ENCODE assay signal across 26 cellular contexts in genomic region chr3:28218071-28218916, GRCh38. TPM values are rescaled to one million over a fixed set of nuclear protein-coding genes. Genes with fewer than 3 reads are reported as not detected.
DNase-seq lines count a peak whose midpoint lies in the region; ATAC-seq and TF ChIP-seq lines count a peak whose summit lies in the region.
"Had no signal": no experiment of that assay in that cellular context is flagged by ENCODE, and none has a peak within 500 bp of the region (broad histone marks: within the 10 kb centered on the region; RNA-seq: fewer than 3 reads in every experiment).

No MANE protein-coding gene starts in this region.

- no peak overlapping the region for H3K27ac ChIP-seq in vagina
- H3K27ac ChIP-seq: ascending aorta, dorsolateral prefrontal cortex, left lung, prostate gland, stomach had no signal

- no peaks in the 10 kb centered on the region for H3K36me3 ChIP-seq in vagina
- H3K36me3 ChIP-seq: ascending aorta, left lung, prostate gland, stomach had no signal

- intact Hi-C loops in activated CD4-positive, alpha-beta T cell treated with anti-CD3 and anti-CD28 coated beads for 36 hours (cut with DNase I, micrococcal nuclease), result no loop called here
- intact Hi-C loops in vagina (cut with DNase I), result no loop called here

- peaks cover 2% of the 10 kb centered on the region for H3K27me3 Mint-ChIP-seq in activated CD4-positive, alpha-beta T cell treated with anti-CD3 and anti-CD28 coated beads for 36 hours
- no peaks in the 10 kb centered on the region for H3K27me3 Mint-ChIP-seq in activated CD4-positive, alpha-beta T cell treated with anti-CD3 and anti-CD28 coated beads, Interleukin-2, amount 10 ng/mL, durations not matched to agents 7 days and 5 days
- no peaks in the 10 kb centered on the region for H3K27me3 Mint-ChIP-seq in effector memory CD8-positive, alpha-beta T cell
- H3K27me3 Mint-ChIP-seq: type B pancreatic cell had no signal

- no peak overlapping the region for H3K4me3 Mint-ChIP-seq in activated CD4-positive, alpha-beta T cell treated with anti-CD3 and anti-CD28 coated beads for 36 hours
- H3K4me3 Mint-ChIP-seq in activated CD4-positive, alpha-beta T cell treated with anti-CD3 and anti-CD28 coated beads, Interleukin-2, amount 10 ng/mL, durations not matched to agents 7 days and 5 days, result no peak overlapping the region
- H3K4me3 Mint-ChIP-seq in effector memory CD8-positive, alpha-beta T cell, result peak overlapping the region; percentile 6 to 52
- H3K4me3 Mint-ChIP-seq: B cell, immature natural killer cell, mesothelial cell of epicardium, type B pancreatic cell had no signal

- POLR2A ChIA-PET in activated CD4-positive, alpha-beta T cell treated with anti-CD3 and anti-CD28 coated beads for 36 hours (lab: Charles Lee), result no interaction called here
- POLR2A ChIA-PET in activated CD4-positive, alpha-beta T cell treated with anti-CD3 and anti-CD28 coated beads, Interleukin-2, amount 10 ng/mL, durations not matched to agents 7 days and 5 days (lab: Charles Lee), result no interaction called here

- H3K4me1 ChIP-seq in vagina, result no peaks in the 10 kb centered on the region
- H3K4me1 ChIP-seq: ascending aorta, left lung, prostate gland, stomach had no signal

- TF ChIP-seq CTCF in vagina (IDR thresholded peaks at IDR 0.05), result no peak

- no peak overlapping the region for H3K27ac Mint-ChIP-seq in activated CD4-positive, alpha-beta T cell treated with anti-CD3 and anti-CD28 coated beads for 36 hours
- no peak overlapping the region for H3K27ac Mint-ChIP-seq in activated CD4-positive, alpha-beta T cell treated with anti-CD3 and anti-CD28 coated beads, Interleukin-2, amount 10 ng/mL, durations not matched to agents 7 days and 5 days
- peak overlapping the region in 1 of 2 donors; percentile 69 for H3K27ac Mint-ChIP-seq in effector memory CD8-positive, alpha-beta T cell
- H3K27ac Mint-ChIP-seq: B cell, immature natural killer cell, mesothelial cell of epicardium, type B pancreatic cell had no signal

- H3K4me1 Mint-ChIP-seq in activated CD4-positive, alpha-beta T cell treated with anti-CD3 and anti-CD28 coated beads for 36 hours, result peaks cover 17% of the 10 kb centered on the region
- no peaks in the 10 kb centered on the region for H3K4me1 Mint-ChIP-seq in activated CD4-positive, alpha-beta T cell treated with anti-CD3 and anti-CD28 coated beads, Interleukin-2, amount 10 ng/mL, durations not matched to agents 7 days and 5 days
- H3K4me1 Mint-ChIP-seq in effector memory CD8-positive, alpha-beta T cell (ENCODE audit: low read depth in 2 of 2), result peaks cover 19 to 40% of the 10 kb centered on the region in 2 donors
- H3K4me1 Mint-ChIP-seq: B cell had no signal

- peak; percentile 61 for ATAC-seq in activated CD4-positive, alpha-beta T cell treated with anti-CD3 and anti-CD28 coated beads for 36 hours
- ATAC-seq in GM18907 (IDR thresholded peaks at IDR 0.05; ENCODE audit: unreplicated experiment) (peak; percentile 52), HG03159 (IDR thresholded peaks at IDR 0.05; ENCODE audit: unreplicated experiment) (peak; percentile 71)
- peak; percentile 41 for ATAC-seq in effector memory CD8-positive, alpha-beta T cell (replicated peaks)
- ATAC-seq: K562, left lung had no signal

- no peak for TF ChIP-seq POLR2A in vagina (IDR thresholded peaks at IDR 0.05)

- no peaks in the 10 kb centered on the region for H3K27me3 ChIP-seq in vagina
- H3K27me3 ChIP-seq: ascending aorta, left lung had no signal

- no peak overlapping the region for H3K4me3 ChIP-seq in vagina
- H3K4me3 ChIP-seq: ascending aorta, dorsolateral prefrontal cortex, K562, left lung, prostate gland, stomach had no signal

- H3K9me3 Mint-ChIP-seq in activated CD4-positive, alpha-beta T cell treated with anti-CD3 and anti-CD28 coated beads for 36 hours (ENCODE audit: low read depth), result peaks cover 35% of the 10 kb centered on the region
- H3K9me3 Mint-ChIP-seq in activated CD4-positive, alpha-beta T cell treated with anti-CD3 and anti-CD28 coated beads, Interleukin-2, amount 10 ng/mL, durations not matched to agents 7 days and 5 days, result peaks cover 43% of the 10 kb centered on the region
- H3K9me3 Mint-ChIP-seq in effector memory CD8-positive, alpha-beta T cell, result peaks cover 5 to 6% of the 10 kb centered on the region in 2 donors
- H3K9me3 Mint-ChIP-seq: type B pancreatic cell had no signal

- peaks cover 14% of the 10 kb centered on the region for H3K36me3 Mint-ChIP-seq in activated CD4-positive, alpha-beta T cell treated with anti-CD3 and anti-CD28 coated beads for 36 hours (ENCODE audit: low read depth)
- peaks cover 11% of the 10 kb centered on the region for H3K36me3 Mint-ChIP-seq in activated CD4-positive, alpha-beta T cell treated with anti-CD3 and anti-CD28 coated beads, Interleukin-2, amount 10 ng/mL, durations not matched to agents 7 days and 5 days (ENCODE audit: low read depth)
- H3K36me3 Mint-ChIP-seq in effector memory CD8-positive, alpha-beta T cell (ENCODE audit: insufficient read depth), result no peaks in the 10 kb centered on the region
- H3K36me3 Mint-ChIP-seq: mesothelial cell of epicardium, type B pancreatic cell had no signal

- peaks cover 5% of the 10 kb centered on the region for H3K9me3 ChIP-seq in vagina
- H3K9me3 ChIP-seq: prostate gland had no signal

- CTCF ChIA-PET in activated CD4-positive, alpha-beta T cell treated with anti-CD3 and anti-CD28 coated beads for 36 hours (lab: Charles Lee), result interaction anchor here (0.6 to 1.1 kb wide), 3 partner anchors 12 to 908 kb away, joined by 3 read pairs; no protein-coding TSS in a partner anchor
- CTCF ChIA-PET in activated CD4-positive, alpha-beta T cell treated with anti-CD3 and anti-CD28 coated beads, Interleukin-2, amount 10 ng/mL, durations not matched to agents 7 days and 5 days (lab: Charles Lee), result no interaction called here

- DNase-seq in activated CD4-positive, alpha-beta T cell treated with anti-CD3 and anti-CD28 coated beads for 36 hours, result no peak
- no peak for DNase-seq in activated CD4-positive, alpha-beta T cell treated with anti-CD3 and anti-CD28 coated beads, Interleukin-2, amount 10 ng/mL, durations not matched to agents 7 days and 5 days
- no peak for DNase-seq in effector memory CD8-positive, alpha-beta T cell
- DNase-seq in midbrain (lab: John Stamatoyannopoulos, UW) (no peak), NCI-H69 (lab: John Stamatoyannopoulos, UW) (no peak), vagina (ENCODE audit: extremely low spot score in 2 of 2) (no peak)
- DNase-seq: 8988T; activated CD4-positive, alpha-beta T cell treated with anti-CD3 and anti-CD28 coated beads for 1 hour; activated CD8-positive, alpha-beta memory T cell treated with anti-CD3 and anti-CD28 coated beads, Interleukin-2, amount 50 U/mL, for 4 hours; activated naive CD4-positive, alpha-beta T cell treated with Interleukin-2 at 50 U/mL for 16 hours; central memory CD4-positive, alpha-beta T cell; dorsolateral prefrontal cortex; immature natural killer cell; left lung; MM.1S; NCI-H1694; stimulated activated CD4-positive, alpha-beta T cell treated with anti-CD3 and anti-CD28 coated beads, Interleukin-2, amount 100 ng/mL, for 24 hours; stomach had no signal

RNA-seq across cellular contexts. Expression of gene CMC1, which starts 23.1 kb away (rescaled TPM):
- 10 to 100 TPM; 21.6 to 28.3 TPM for total RNA-seq in activated CD4-positive, alpha-beta T cell treated with anti-CD3 and anti-CD28 coated beads for 36 hours
- 10 to 100 TPM; 12.7 to 13.1 TPM for total RNA-seq in activated CD4-positive, alpha-beta T cell treated with anti-CD3 and anti-CD28 coated beads, Interleukin-2, amount 10 ng/mL, durations not matched to agents 7 days and 5 days
- total RNA-seq in vagina, result 21.6 TPM

Comparison
In these comparisons a context has a peak if more than half of its experiments do, and no peak if none do; other contexts are left out.
1. H3K4me3 Mint-ChIP-seq: peak in effector memory CD8-positive, alpha-beta T cell (2 of 2); none in activated CD4-positive, alpha-beta T cell treated with anti-CD3 and anti-CD28 coated beads for 36 hours (single experiment) and activated CD4-positive, alpha-beta T cell treated with anti-CD3 and anti-CD28 coated beads, Interleukin-2, amount 10 ng/mL, durations not matched to agents 7 days and 5 days (single experiment).
2. Peak in every context shown above with its lines, with median percentiles within 50 percentile points of each other: ATAC-seq.